ENCODE assay signal across 8 cellular contexts in the genomic region with DNA sequence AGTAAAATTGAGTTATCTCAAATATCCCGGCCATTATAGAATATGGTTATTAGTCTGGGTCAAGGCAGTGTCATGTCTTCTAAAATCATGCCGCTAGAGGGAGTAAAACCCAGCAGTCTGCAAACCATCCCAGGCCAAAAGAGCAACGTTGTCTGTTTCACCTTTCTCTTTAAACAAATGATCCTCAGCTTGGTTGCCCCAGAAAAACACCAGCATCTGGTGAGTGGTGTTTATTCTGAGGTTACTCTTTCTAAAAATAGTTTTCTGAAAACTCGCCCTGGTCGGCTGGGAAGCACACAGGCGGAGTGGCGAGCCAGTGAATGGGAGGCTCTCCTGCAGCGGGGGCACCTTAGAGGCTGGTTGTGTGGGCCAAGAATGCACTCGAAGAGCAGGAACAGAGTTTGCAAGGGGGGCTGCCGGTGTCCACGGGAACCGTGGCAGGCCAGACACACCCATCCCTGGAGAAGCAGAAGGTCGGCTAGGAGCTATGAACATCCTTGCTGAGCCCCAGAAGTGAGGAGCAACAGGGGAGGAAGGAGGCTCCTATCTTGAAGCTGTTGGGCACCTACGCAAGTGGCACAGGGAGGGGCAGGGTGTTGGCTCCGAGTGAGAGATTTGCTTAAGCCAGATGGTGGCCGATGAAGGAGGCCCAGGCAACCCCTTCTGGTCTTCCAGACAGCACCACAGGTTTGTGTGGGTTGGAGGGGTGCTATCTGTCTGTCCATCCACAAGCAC.
DNase-seq lines count a peak whose midpoint lies in the region; ATAC-seq, FAIRE-seq and TF ChIP-seq lines count a peak whose summit lies in the region.

No MANE protein-coding gene starts in this region.

- FAIRE-seq in GM12878 (lab: Jason Lieb, UNC), result peak; percentile 80

- peak; percentile 82 for ATAC-seq in HG02678 (IDR thresholded peaks at IDR 0.05; ENCODE audit: unreplicated experiment)
- peak; percentile 92 for ATAC-seq in GM12878

- no peaks in the 10 kb centered on the region for H3K36me3 ChIP-seq in GM12878 (ENCODE audit: control insufficient read depth in 2 of 2, insufficient read depth in 2 of 2, low read length in 1 of 2)
- no peaks in the 10 kb centered on the region for H3K36me3 ChIP-seq in spleen

- H3K27me3 ChIP-seq in GM12878 (replicated peaks in 1 of 2; ENCODE audit: control insufficient read depth in 2 of 2, insufficient read depth in 2 of 2, low read length in 1 of 2) (no peaks in the 10 kb centered on the region), spleen (replicated peaks in 1 of 7) (no peaks in the 10 kb centered on the region)

- DNase-seq in SIG-M5 treated with dmso at 0.1 percent for 504 hours (lab: John Stamatoyannopoulos, UW; ENCODE audit: unreplicated experiment) (peak; percentile 65), SIG-M5 (lab: John Stamatoyannopoulos, UW) (no peak), NCI-H1105 (lab: John Stamatoyannopoulos, UW) (peak; percentile 45), T1000 (lab: John Stamatoyannopoulos, UW) (peak; percentile 41), GM12878 (ENCODE audit: low read depth, low spot score) (peak; percentile 80), iPS-NIHi7 (ENCODE audit: extremely low spot score) (peak; percentile 77), spleen (peak; percentile 87)

- RAD21 ChIA-PET in GM12878 (lab: Charles Lee; ENCODE audit: unreplicated experiment), result interaction anchor here (0.9 to 7.4 kb wide), 26 partner anchors 10 to 541 kb away, joined by 3 to 144 read pairs (median 8); no protein-coding TSS in a partner anchor

- intact Hi-C loops in GM12878 (cut with micrococcal nuclease; ENCODE audit: unreplicated experiment) (loop anchor here (1.0 to 5.0 kb wide), 9 partner anchors 29 to 541 kb away; no protein-coding TSS in a partner anchor), spleen (cut with DNase I; ENCODE audit: low total_unique reads) (no loop called here)

- no peaks in the 10 kb centered on the region for H4K20me1 ChIP-seq in GM12878 (ENCODE audit: control insufficient read depth, insufficient read depth)

- peak; percentile 10 to 24; a peak in 1 of 4 replicates for TF ChIP-seq EP300 in GM12878 (IDR thresholded peaks at IDR 0.05; ENCODE audit: borderline replicate concordance in 1 of 2, control insufficient read depth in 1 of 2, low read depth in 2 of 2, low read length in 2 of 2)

- H3K79me2 ChIP-seq in GM12878 (ENCODE audit: control insufficient read depth, insufficient read depth, low read length), result peaks cover 4% of the 10 kb centered on the region

- TF ChIP-seq POLR2A in GM12878 (IDR thresholded peaks at IDR 0.05; ENCODE audit: low read depth, low read length), result peak; percentile 43
- TF ChIP-seq POLR2A in spleen (IDR thresholded peaks at IDR 0.05), result peak in 1 of 3 donors; percentile 18

- H3K9ac ChIP-seq in GM12878 (ENCODE audit: control insufficient read depth, insufficient read depth, low read length), result peak overlapping the region; percentile 64

- CTCF ChIA-PET in GM12878 (lab: Yijun Ruan, JAX), result interaction anchor here (0.6 to 10.0 kb wide), 48 partner anchors 11 to 565 kb away, joined by 3 to 195 read pairs (median 4); no protein-coding TSS in a partner anchor

- H3K4me2 ChIP-seq in GM12878 (ENCODE audit: control insufficient read depth, insufficient read depth), result peak overlapping the region; percentile 78

- peak; percentile 71 to 89 (median 85) for TF ChIP-seq CTCF in GM12878 (IDR thresholded peaks at IDR 0.05 in 2 of 3, conservative IDR thresholded peaks at IDR 0.05 in 1 of 3; ENCODE audit: control insufficient read depth in 2 of 3, extremely low read depth in 1 of 3, insufficient read depth in 1 of 3, low read depth in 3 of 3, low read length in 3 of 3)
- peak; percentile 84 to 94 (median 89) for TF ChIP-seq CTCF in spleen (IDR thresholded peaks at IDR 0.05 in 8 of 11, conservative IDR thresholded peaks at IDR 0.05 in 3 of 11)

- WGBS in GM12878 (ENCODE audit: insufficient coverage, insufficient replicate concordance, low lambda C conversion rate, missing lambda C conversion rate), result 3% methylated on average over 16 of the region's 16 CpGs
- WGBS in spleen, 5 donors, result 9 to 15% (median 14%) methylated on average over 13 to 16 of the region's 16 CpGs

- in situ Hi-C loops in GM12878 (cut with MboI), result loop anchor here (5.0 to 25.0 kb wide), 2 partner anchors 172 to 337 kb away; no protein-coding TSS in a partner anchor

- H3K27ac ChIP-seq in GM12878 (ENCODE audit: control insufficient read depth, insufficient read depth) (peak overlapping the region; percentile 75), spleen (peak overlapping the region; percentile 82 to 94 (median 88))

- peak overlapping the region; percentile 53 for H3K4me3 ChIP-seq in GM12878
- peak overlapping the region in 6 of 8 donors; percentile 14 to 62 (median 18) for H3K4me3 ChIP-seq in spleen

- H3K4me1 ChIP-seq in GM12878 (ENCODE audit: control insufficient read depth, insufficient read depth, low read length), result peaks cover 25% of the 10 kb centered on the region
- peaks cover 32 to 77% (median 52%) of the 10 kb centered on the region in 6 donors for H3K4me1 ChIP-seq in spleen

- SMC1A ChIA-PET in GM12878 (lab: Charles Lee; ENCODE audit: uncharacterized antibody, unreplicated experiment), result interaction anchor here (0.5 to 11.2 kb wide), 34 partner anchors 10 to 567 kb away, joined by 3 to 200 read pairs (median 4); no protein-coding TSS in a partner anchor

- H3K9me3 ChIP-seq in GM12878 (replicated peaks; ENCODE audit: control insufficient read depth, insufficient read depth, low read length) (no peaks in the 10 kb centered on the region), spleen (no peaks in the 10 kb centered on the region)

- POLR2A ChIA-PET in GM12878 (lab: Charles Lee), result interaction anchor here (1.0 to 1.7 kb wide), 5 partner anchors 27 to 340 kb away, joined by 3 to 4 read pairs (median 4); no protein-coding TSS in a partner anchor

- BruUV-seq in GM12878 (replicated peaks; lab: Mats Ljungman, UMichigan), result TSS peak; percentile 89

- peak overlapping the region; percentile 75 for H2AFZ ChIP-seq in GM12878 (ENCODE audit: control insufficient read depth, low read depth, low read length)

- TF ChIP-seq RAD21 in GM12878 (IDR thresholded peaks at IDR 0.05; ENCODE audit: insufficient read depth, low read depth, low read length), result peak; percentile 99

TF ChIP-seq in GM12878, 131 proteins besides CTCF, POLR2A, EP300 and RAD21 (continues in another document):
- TF ChIP-seq CHD2 (IDR thresholded peaks at IDR 0.05; ENCODE audit: borderline replicate concordance, low read depth, low read length) (0 out of 2 replicates have a peak, but pooled peaks have one; percentile 28), POU2F2 (IDR thresholded peaks at IDR 0.05; ENCODE audit: borderline replicate concordance, low read depth, low read length) (no peak), POLR2AphosphoS5 (IDR thresholded peaks at IDR 0.05; ENCODE audit: low read length) (peak; percentile 63; the same call in 1 of the 2 replicates), DPF2 (IDR thresholded peaks at IDR 0.05) (0 out of 2 replicates have a peak, but pooled peaks have one; percentile 60), MEF2A (IDR thresholded peaks at IDR 0.05; ENCODE audit: insufficient read depth, low read depth, low read length) (peak; percentile 95), STAT1 (conservative IDR thresholded peaks at IDR 0.05) (0 out of 2 replicates have a peak, but pooled peaks have one; percentile 42), SP1 (IDR thresholded peaks at IDR 0.05; ENCODE audit: low read depth, low read length) (peak; percentile 42), CBX5 (IDR thresholded peaks at IDR 0.05; ENCODE audit: low read depth) (peak; percentile 80; the same call in 1 of the 2 replicates), ZBED1 (IDR thresholded peaks at IDR 0.05; ENCODE audit: borderline replicate concordance) (no peak), RUNX3 (IDR thresholded peaks at IDR 0.05; ENCODE audit: low read length) (peak; percentile 86), NR2F1 (conservative IDR thresholded peaks at IDR 0.05) (peak; percentile 72), HDGF (IDR thresholded peaks at IDR 0.05) (peak; percentile 76), ZNF24 (IDR thresholded peaks at IDR 0.05) (0 out of 2 replicates have a peak, but pooled peaks have one; percentile 4), YY1 (IDR thresholded peaks at IDR 0.05; ENCODE audit: low read depth, low read length) (peak; percentile 74), CREB1 (IDR thresholded peaks at IDR 0.05; ENCODE audit: low read depth) (peak; percentile 44; the same call in 1 of the 2 replicates), NR2C1 (IDR thresholded peaks at IDR 0.05) (no peak), HDAC6 (IDR thresholded peaks at IDR 0.05; ENCODE audit: unreplicated experiment) (no peak)
- TF ChIP-seq, protein P1, sequence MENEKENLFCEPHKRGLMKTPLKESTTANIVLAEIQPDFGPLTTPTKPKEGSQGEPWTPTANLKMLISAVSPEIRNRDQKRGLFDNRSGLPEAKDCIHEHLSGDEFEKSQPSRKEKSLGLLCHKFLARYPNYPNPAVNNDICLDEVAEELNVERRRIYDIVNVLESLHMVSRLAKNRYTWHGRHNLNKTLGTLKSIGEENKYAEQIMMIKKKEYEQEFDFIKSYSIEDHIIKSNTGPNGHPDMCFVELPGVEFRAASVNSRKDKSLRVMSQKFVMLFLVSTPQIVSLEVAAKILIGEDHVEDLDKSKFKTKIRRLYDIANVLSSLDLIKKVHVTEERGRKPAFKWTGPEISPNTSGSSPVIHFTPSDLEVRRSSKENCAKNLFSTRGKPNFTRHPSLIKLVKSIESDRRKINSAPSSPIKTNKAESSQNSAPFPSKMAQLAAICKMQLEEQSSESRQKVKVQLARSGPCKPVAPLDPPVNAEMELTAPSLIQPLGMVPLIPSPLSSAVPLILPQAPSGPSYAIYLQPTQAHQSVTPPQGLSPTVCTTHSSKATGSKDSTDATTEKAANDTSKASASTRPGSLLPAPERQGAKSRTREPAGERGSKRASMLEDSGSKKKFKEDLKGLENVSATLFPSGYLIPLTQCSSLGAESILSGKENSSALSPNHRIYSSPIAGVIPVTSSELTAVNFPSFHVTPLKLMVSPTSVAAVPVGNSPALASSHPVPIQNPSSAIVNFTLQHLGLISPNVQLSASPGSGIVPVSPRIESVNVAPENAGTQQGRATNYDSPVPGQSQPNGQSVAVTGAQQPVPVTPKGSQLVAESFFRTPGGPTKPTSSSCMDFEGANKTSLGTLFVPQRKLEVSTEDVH (IDR thresholded peaks at IDR 0.05; ENCODE audit: low read depth, partially characterized antibody), result no peak
- TF ChIP-seq, protein P2, sequence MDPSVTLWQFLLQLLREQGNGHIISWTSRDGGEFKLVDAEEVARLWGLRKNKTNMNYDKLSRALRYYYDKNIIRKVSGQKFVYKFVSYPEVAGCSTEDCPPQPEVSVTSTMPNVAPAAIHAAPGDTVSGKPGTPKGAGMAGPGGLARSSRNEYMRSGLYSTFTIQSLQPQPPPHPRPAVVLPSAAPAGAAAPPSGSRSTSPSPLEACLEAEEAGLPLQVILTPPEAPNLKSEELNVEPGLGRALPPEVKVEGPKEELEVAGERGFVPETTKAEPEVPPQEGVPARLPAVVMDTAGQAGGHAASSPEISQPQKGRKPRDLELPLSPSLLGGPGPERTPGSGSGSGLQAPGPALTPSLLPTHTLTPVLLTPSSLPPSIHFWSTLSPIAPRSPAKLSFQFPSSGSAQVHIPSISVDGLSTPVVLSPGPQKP (IDR thresholded peaks at IDR 0.05; ENCODE audit: low read depth, low read length), result no peak; the same call in 1 of the 2 replicates
